Comparison of ENCODE assay signal across 12 cellular contexts in the genomic region with DNA sequence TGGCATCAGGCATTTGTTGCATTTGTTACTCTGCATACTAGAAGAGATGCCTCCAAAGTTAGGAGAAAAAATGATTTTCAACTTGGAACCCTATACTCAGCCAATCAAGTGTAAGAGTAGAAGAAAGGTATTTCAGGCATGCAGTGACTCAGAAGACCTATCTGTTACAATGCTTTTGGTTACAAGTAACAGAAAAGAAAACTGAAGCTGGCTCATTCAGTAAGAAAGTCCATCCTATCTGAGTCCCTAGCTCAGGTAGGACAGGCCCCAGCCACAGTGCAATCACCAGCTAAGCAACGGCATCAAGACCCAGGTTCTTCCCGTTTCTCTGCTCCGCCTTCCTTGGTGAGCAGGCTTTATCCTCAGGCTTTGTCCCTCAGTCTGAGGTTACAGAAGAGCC. TPM values are rescaled to one million over a fixed set of nuclear protein-coding genes. Genes with fewer than 3 reads are reported as not detected.
A peak's percentile ranks its signal among the peaks of the same experiment; 100 is the strongest.
DNase-seq lines count a peak whose midpoint lies in the region; TF ChIP-seq lines count a peak whose summit lies in the region.
"Had no signal": no experiment of that assay in that cellular context is flagged by ENCODE, and none has a peak within 500 bp of the region (broad histone marks: within the 10 kb centered on the region; RNA-seq: fewer than 3 reads in every experiment).

No MANE protein-coding gene starts in this region.

- peaks cover 2% of the 10 kb centered on the region; the same call in 1 of the 2 replicates for H3K79me2 ChIP-seq in H9 (ENCODE audit: insufficient read depth, low read length)

- H3K14ac ChIP-seq in H9 (ENCODE audit: insufficient read depth, low read length) = peak overlapping the region; percentile 6; the same call in 1 of the 2 replicates

- no peak overlapping the region for H3K23ac ChIP-seq in H9 (ENCODE audit: insufficient read length, low read depth, low read length)

- H2BK15ac ChIP-seq in H9 (ENCODE audit: low read depth, low read length) = no peak overlapping the region

- DNase-seq in ACHN (peak; percentile 69), H9 (no peak), astrocyte of the hippocampus (ENCODE audit: low read depth, low spot score) (peak; percentile 69), islet precursor cell (peak; percentile 65), COLO668 (lab: John Stamatoyannopoulos, UW; ENCODE audit: unreplicated experiment) (no peak), NCI-H345 treated with DMSO at 0.1 percent for 48 hours (lab: John Stamatoyannopoulos, UW; ENCODE audit: unreplicated experiment) (no peak), substantia nigra (lab: John Stamatoyannopoulos, UW) (no peak), tibial artery (no peak)
- DNase-seq: hippocampal formation, Karpas-422, NCI-H774 had no signal

- H4K5ac ChIP-seq in H9 (ENCODE audit: insufficient read length, low read depth, low read length) = no peak overlapping the region

- no peak overlapping the region for H2AFZ ChIP-seq in H9 (ENCODE audit: low read length)

- H3K4me1 Mint-ChIP-seq in H9 = peaks cover 18 to 21% of the 10 kb centered on the region in 2 experiments

- H3K27me3 Mint-ChIP-seq in H9 (ENCODE audit: low read depth) = no peaks in the 10 kb centered on the region; the same call in 1 of the 2 replicates

- H3K4ac ChIP-seq in H9 (ENCODE audit: low read depth, low read length) = no peak overlapping the region

- intact Hi-C loops in tibial artery (cut with DNase I; ENCODE audit: low total_unique reads) = no loop called here

- no peak overlapping the region for H2BK12ac ChIP-seq in H9 (ENCODE audit: insufficient read length, low read depth, low read length)

- H3K36me3 ChIP-seq in tibial artery = no peaks in the 10 kb centered on the region
- H3K36me3 ChIP-seq: prostate gland had no signal

- H3K79me1 ChIP-seq in H9 (ENCODE audit: insufficient read depth, low read depth, low read length, poor library complexity, severe bottlenecking) = no peaks in the 10 kb centered on the region

- no peak overlapping the region for H3K18ac ChIP-seq in H9 (ENCODE audit: insufficient read length, low read depth, low read length)

- no peak overlapping the region for H3K4me2 ChIP-seq in H9 (ENCODE audit: insufficient read depth, insufficient read length, low read length)

- no peak overlapping the region for H2BK120ac ChIP-seq in H9 (ENCODE audit: low read depth, low read length, poor library complexity, severe bottlenecking)

- in situ Hi-C loops in ACHN (cut with HindIII; ENCODE audit: low pct_ligation_motif_present, low pct_unique_long_range_greater_than_20kb, low sequenced_read_pairs) = no loop called here

- H3K27ac Mint-ChIP-seq in H9 = peak overlapping the region in 2 of 3 experiments; percentile 33 to 92; a peak in 3 of 7 replicates

- H3K27ac ChIP-seq in H9 (ENCODE audit: insufficient read length, low read depth, low read length) = peak overlapping the region; percentile 48
- no peak overlapping the region for H3K27ac ChIP-seq in substantia nigra (ENCODE audit: low read depth, low read length, poor library complexity, severe bottlenecking)
- H3K27ac ChIP-seq in tibial artery = no peak overlapping the region
- H3K27ac ChIP-seq: prostate gland had no signal

- no peak overlapping the region for H3K56ac ChIP-seq in H9 (ENCODE audit: insufficient read length, low read depth, low read length)

- no peak overlapping the region for H3T11ph ChIP-seq in H9 (ENCODE audit: low read length)

- H2BK20ac ChIP-seq in H9 (ENCODE audit: low read depth, low read length, poor library complexity, severe bottlenecking) = no peak overlapping the region

- no peak overlapping the region for H3K4me3 Mint-ChIP-seq in H9

- H3K9me3 Mint-ChIP-seq in H9 = peaks cover 62 to 71% of the 10 kb centered on the region in 2 experiments

- H4K91ac ChIP-seq in H9 (ENCODE audit: insufficient read length, low read depth, low read length) = no peak overlapping the region

- WGBS in H9 (ENCODE audit: extremely low coverage, insufficient read length, low lambda C conversion rate) = no CpG with 5 or more reads among the region's 3 CpGs

- H3K23me2 ChIP-seq in H9 (ENCODE audit: insufficient read length, low read depth, low read length, poor library complexity, severe bottlenecking) = no peaks in the 10 kb centered on the region

- H2BK5ac ChIP-seq in H9 (ENCODE audit: insufficient read length, low read length) = no peak overlapping the region

- TF ChIP-seq CTCF in H9 (conservative IDR thresholded peaks at IDR 0.05) (no peak), tibial artery (IDR thresholded peaks at IDR 0.05) (no peak)

- no peak overlapping the region for H2AK5ac ChIP-seq in H9 (ENCODE audit: insufficient read length, low read length)

- H3K4me3 ChIP-seq in tibial artery = no peak overlapping the region
- H3K4me3 ChIP-seq: prostate gland had no signal

- H3K27me3 ChIP-seq in H9 (ENCODE audit: insufficient read depth, low read length) (no peaks in the 10 kb centered on the region), tibial artery (no peaks in the 10 kb centered on the region)

- H4K8ac ChIP-seq in H9 (replicated peaks; ENCODE audit: insufficient read length, low read depth, low read length) = no peak overlapping the region

- H3K9me3 ChIP-seq in H9 (ENCODE audit: control insufficient read depth, low read depth, low read length) = peaks cover 8% of the 10 kb centered on the region
- H3K9me3 ChIP-seq in tibial artery = no peaks in the 10 kb centered on the region
- H3K9me3 ChIP-seq: prostate gland had no signal

- peaks cover 12 to 27% (median 15%) of the 10 kb centered on the region in 3 experiments for H3K36me3 Mint-ChIP-seq in H9 (ENCODE audit: insufficient read depth in 1 of 3, low read depth in 3 of 3)

- H3K4me1 ChIP-seq in H9 (ENCODE audit: insufficient read depth, low read length) (peaks cover 2% of the 10 kb centered on the region; the same call in 1 of the 2 replicates), tibial artery (peaks cover 0 to 43% (median 7%) of the 10 kb centered on the region in 4 donors)
- H3K4me1 ChIP-seq: prostate gland had no signal

- no peak overlapping the region for H3K9ac ChIP-seq in H9 (ENCODE audit: extremely low read depth, insufficient read length, low read length)

- no peaks in the 10 kb centered on the region for H4K20me1 ChIP-seq in H9 (ENCODE audit: control insufficient read depth, insufficient read depth, insufficient read length)

RNA-seq across cellular contexts. Expression of a gene that starts 23.3 kb away (rescaled TPM):
- total RNA-seq in H9 (2021) = 30.4 and 32.2 TPM in 2 replicates

RNA-seq across cellular contexts. Expression of a gene that starts 54.5 kb away (rescaled TPM):
- total RNA-seq in H9 (2021) = 85.3 and 98.4 TPM in 2 replicates

Comparison
In these comparisons a context has a peak if more than half of its experiments do, and no peak if none do; other contexts are left out.
1. DNase-seq: peak in ACHN (single experiment), astrocyte of the hippocampus (single experiment) and islet precursor cell (single experiment); none in H9 (single experiment), COLO668 (single experiment), NCI-H345 treated with DMSO at 0.1 percent for 48 hours (single experiment), substantia nigra (0 of 49) and tibial artery (0 of 2).